ENCODE assay signal across 8 cellular contexts in the genomic region with DNA sequence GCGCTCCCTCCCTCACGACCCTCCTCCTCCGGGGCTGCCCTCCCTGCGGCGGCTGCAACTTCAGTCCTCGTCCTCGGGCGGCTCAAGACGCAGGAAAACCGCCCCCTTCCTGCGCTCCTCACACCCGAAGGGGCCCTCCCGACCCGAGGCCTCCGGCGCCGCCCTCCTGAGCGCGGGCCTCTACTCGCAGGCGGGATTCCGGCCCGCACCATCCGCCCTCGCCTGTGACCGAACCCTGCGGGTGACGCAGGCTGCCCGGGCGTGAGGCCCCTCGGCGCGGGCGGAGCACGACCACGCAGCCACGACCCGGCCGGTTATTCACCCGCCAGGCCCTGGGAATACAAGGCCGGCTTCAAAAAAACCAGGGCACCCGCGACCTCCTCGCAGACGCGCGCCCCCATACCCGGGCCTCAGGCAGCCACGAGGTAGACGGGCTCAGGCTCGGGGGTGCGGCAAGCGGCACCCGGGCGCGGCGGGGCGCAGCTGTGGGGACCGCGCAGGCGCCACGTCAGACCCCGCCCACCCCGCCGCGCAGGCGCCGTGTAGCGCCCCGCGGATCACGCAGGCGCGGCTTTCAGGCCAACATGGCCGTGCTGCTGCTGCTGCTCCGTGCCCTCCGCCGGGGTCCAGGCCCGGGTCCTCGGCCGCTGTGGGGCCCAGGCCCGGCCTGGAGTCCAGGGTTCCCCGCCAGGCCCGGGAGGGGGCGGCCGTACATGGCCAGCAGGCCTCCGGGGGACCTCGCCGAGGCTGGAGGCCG. TPM values are rescaled to one million over a fixed set of nuclear protein-coding genes. Genes with fewer than 3 reads are reported as not detected.
DNase-seq lines count a peak whose midpoint lies in the region; ATAC-seq and TF ChIP-seq lines count a peak whose summit lies in the region.

SPG7 (plus strand) TSS at position 570 of the 757 bp plus-strand sequence; CDS start at position 585, 15 bp downstream.

- H3K4me3 ChIP-seq in HUES6 (ENCODE audit: low read depth, low read length) = peak within 1 kb of the TSS; percentile 97
- peak within 1 kb of the TSS; percentile 84 for H3K4me3 ChIP-seq in PC-9
- peak within 1 kb of the TSS; percentile 45 for H3K4me3 ChIP-seq in mucosa of stomach (ENCODE audit: low read length)

- H3K9me2 ChIP-seq in PC-9 (ENCODE audit: insufficient read depth) = no peaks in the 10 kb centered on the region

- intact Hi-C loops in PC-9 (cut with micrococcal nuclease; ENCODE audit: unreplicated experiment) = loop anchor here (2.0 to 5.0 kb wide), 2 partner anchors 54 to 177 kb away; partner anchors contain the start of gene RPL13

- peak within 1 kb of the TSS; percentile 100 for H3K4me2 ChIP-seq in PC-9

- peaks cover 27% of the 10 kb centered on the region for H3K36me3 ChIP-seq in HUES6 (ENCODE audit: control insufficient read depth, insufficient read depth, low read length)
- H3K36me3 ChIP-seq in PC-9 (ENCODE audit: low read depth) = peaks cover 8% of the 10 kb centered on the region
- no peaks in the 10 kb centered on the region for H3K36me3 ChIP-seq in mucosa of stomach (ENCODE audit: control insufficient read depth, insufficient read depth, low read length)

- no TSS peak for BruUV-seq in PC-9 (replicated peaks; lab: Mats Ljungman, UMichigan)

- H3K9me3 ChIP-seq in HUES6 (ENCODE audit: control insufficient read depth, insufficient read depth, low read depth, low read length) = peaks cover 2% of the 10 kb centered on the region; the same call in 1 of the 2 replicates
- no peaks in the 10 kb centered on the region for H3K9me3 ChIP-seq in PC-9 (ENCODE audit: insufficient read depth, low read depth)
- H3K9me3 ChIP-seq in mucosa of stomach (ENCODE audit: control insufficient read depth, low read length) = no peaks in the 10 kb centered on the region

- peaks cover 13% of the 10 kb centered on the region for H4K20me1 ChIP-seq in PC-9 (ENCODE audit: insufficient read depth)

- peak; percentile 77 for TF ChIP-seq POLR2A in erythroblast (IDR thresholded peaks at IDR 0.05; ENCODE audit: low read length)

- CTCF ChIA-PET in PC-9 (lab: Charles Lee) = interaction anchor here (0.5 to 0.6 kb wide), 2 partner anchors 28 to 44 kb away, joined by 4 read pairs; no protein-coding TSS in a partner anchor

- DNase-seq in DMS 273 (lab: John Stamatoyannopoulos, UW; ENCODE audit: unreplicated experiment) (peak; percentile 95), PC-9 (peak; percentile 64 to 95), activated T-cell treated with anti-CD3 and anti-CD28 coated beads for 48 hours (ENCODE audit: low read depth) (peak; percentile 94), erythroblast (lab: John Stamatoyannopoulos, UW) (peak; percentile 93 to 96)
- DNase-seq in stimulated activated CD8-positive, alpha-beta memory T cell treated with anti-CD3 and anti-CD28 coated beads, Interleukin-4, amount 100 ng/mL, for 48 hours = peak; percentile 93

- peaks cover 57% of the 10 kb centered on the region for H3K79me2 ChIP-seq in PC-9 (ENCODE audit: low read depth)

- H3K27me3 ChIP-seq in HUES6 (ENCODE audit: control insufficient read depth, insufficient read depth, low read length) (no peaks in the 10 kb centered on the region), PC-9 (ENCODE audit: insufficient read depth, low read depth) (no peaks in the 10 kb centered on the region), mucosa of stomach (ENCODE audit: control insufficient read depth, insufficient read depth, low read length) (no peaks in the 10 kb centered on the region)

- H3K9ac ChIP-seq in HUES6 (ENCODE audit: low read length) (peak within 1 kb of the TSS; percentile 96), mucosa of stomach (ENCODE audit: low read length) (peak within 1 kb of the TSS; percentile 83)

- POLR2A ChIA-PET in PC-9 (lab: Charles Lee; ENCODE audit: unreplicated experiment) = interaction anchor here (0.5 to 0.6 kb wide), 3 partner anchors 17 to 337 kb away, joined by 3 to 21 read pairs (median 3); partner anchors contain the start of gene CDH15

- ATAC-seq in GM21423 (IDR thresholded peaks at IDR 0.05; ENCODE audit: unreplicated experiment) = peak; percentile 56

- H3K27ac ChIP-seq in HUES6 (ENCODE audit: low read depth, low read length) (peak within 1 kb of the TSS; percentile 98), PC-9 (peak within 1 kb of the TSS; percentile 60)

- H3K4me1 ChIP-seq in HUES6 (ENCODE audit: control insufficient read depth, insufficient read depth, low read length) (peaks cover 11% of the 10 kb centered on the region), PC-9 (replicated peaks; ENCODE audit: insufficient read depth) (peaks cover 49% of the 10 kb centered on the region), mucosa of stomach (ENCODE audit: control insufficient read depth, insufficient read depth, low read length) (peaks cover 36% of the 10 kb centered on the region)

- H2AFZ ChIP-seq in PC-9 = peak within 1 kb of the TSS; percentile 82

- H3F3A ChIP-seq in PC-9 (ENCODE audit: insufficient read depth, low read depth) = peaks cover 44% of the 10 kb centered on the region

- TF ChIP-seq CTCF in PC-9 (conservative IDR thresholded peaks at IDR 0.05) = no peak

RNA-seq across cellular contexts. Expression of gene SPG7, which starts in this region (rescaled TPM):
- 160 and 198 TPM in 2 replicates for total RNA-seq in PC-9 (2021)

Comparison
In these comparisons a context has a peak if more than half of its experiments do, and no peak if none do; other contexts are left out.
1. Peak in every context shown above with its lines: DNase-seq, ATAC-seq, H3K4me3 ChIP-seq and H3K27ac ChIP-seq.
2. H3K4me3 ChIP-seq: peak in every context shown above with its lines; median percentile 97 in HUES6; 84 in PC-9; 45 in mucosa of stomach.